8 cellular contexts compared by ENCODE assay signal in genomic region chr18:267380-267687, GRCh38. TPM values are rescaled to one million over a fixed set of nuclear protein-coding genes. Genes with fewer than 3 reads are reported as not detected.
A peak's percentile ranks its signal among the peaks of the same experiment; 100 is the strongest.
DNase-seq lines count a peak whose midpoint lies in the region; FAIRE-seq and TF ChIP-seq lines count a peak whose summit lies in the region.

No MANE protein-coding gene starts in this region.

- H3K27me3 ChIP-seq in H7 (ENCODE audit: control insufficient read depth, insufficient read depth, low read length): no peaks in the 10 kb centered on the region
- no peaks in the 10 kb centered on the region for H3K27me3 ChIP-seq in endothelial cell of umbilical vein (ENCODE audit: control insufficient read depth in 2 of 2, insufficient read depth in 2 of 2, low read length in 2 of 2)
- H3K27me3 ChIP-seq in osteoblast (ENCODE audit: insufficient read depth, low read length): no peaks in the 10 kb centered on the region

- peak; percentile 89 for DNase-seq in DMS53 (lab: John Stamatoyannopoulos, UW)
- DNase-seq in H7: no peak
- peak; percentile 67 for DNase-seq in OCI-M1 (lab: John Stamatoyannopoulos, UW)
- DNase-seq in endothelial cell of umbilical vein (ENCODE audit: low read depth, low spot score): no peak
- DNase-seq in osteoblast (ENCODE audit: insufficient read length, low spot score, missing footprints): peak; percentile 68
- DNase-seq in epidermal melanocyte (ENCODE audit: insufficient read length, low spot score): no peak
- no peak for DNase-seq in inferior parietal cortex (ENCODE audit: extremely low spot score)
- no peak for DNase-seq in AG08396 (ENCODE audit: low spot score)

- H2AFZ ChIP-seq in endothelial cell of umbilical vein (ENCODE audit: low read depth, low read length) (peak overlapping the region; percentile 97), osteoblast (ENCODE audit: low read length) (peak overlapping the region; percentile 93)

- H3K9me3 ChIP-seq in endothelial cell of umbilical vein (replicated peaks; ENCODE audit: control insufficient read depth, insufficient read depth, low read length) (no peaks in the 10 kb centered on the region), osteoblast (ENCODE audit: low read depth, low read length) (no peaks in the 10 kb centered on the region)

- POLR2A ChIA-PET in endothelial cell of umbilical vein (lab: Charles Lee): interaction anchor here (1.0 to 1.5 kb wide), 3 partner anchors 15 to 349 kb away, joined by 3 to 4 read pairs (median 3); no protein-coding TSS in a partner anchor

- H3K4me3 ChIP-seq in H7 (ENCODE audit: insufficient read depth, low read depth, low read length) (peak overlapping the region; percentile 87), endothelial cell of umbilical vein (replicated peaks in 1 of 3; ENCODE audit: insufficient read depth in 1 of 3, low read depth in 1 of 3, low read length in 3 of 3) (peak overlapping the region; percentile 71 to 92 (median 83)), osteoblast (ENCODE audit: insufficient read depth, low read length) (peak overlapping the region; percentile 92)

- no TSS peak for BruUV-seq in endothelial cell of umbilical vein (replicated peaks; lab: Mats Ljungman, UMichigan)

- H3K27ac ChIP-seq in endothelial cell of umbilical vein (ENCODE audit: insufficient read depth, low read depth, low read length): peak overlapping the region; percentile 97
- peak overlapping the region; percentile 97 for H3K27ac ChIP-seq in osteoblast (ENCODE audit: low read depth, low read length)

- H4K20me1 ChIP-seq in endothelial cell of umbilical vein (replicated peaks; ENCODE audit: control insufficient read depth, extremely low read depth, insufficient read depth, low read length): no peaks in the 10 kb centered on the region
- no peaks in the 10 kb centered on the region for H4K20me1 ChIP-seq in osteoblast (ENCODE audit: insufficient read depth, low read length)

- H3K36me3 ChIP-seq in H7 (replicated peaks; ENCODE audit: control insufficient read depth, insufficient read depth, low read length) (peaks cover 2% of the 10 kb centered on the region; the same call in 1 of the 2 replicates), endothelial cell of umbilical vein (ENCODE audit: control insufficient read depth in 2 of 2, extremely low read depth in 1 of 2, insufficient read depth in 2 of 2, low read length in 2 of 2) (peaks cover 4 to 5% of the 10 kb centered on the region in 2 experiments), osteoblast (ENCODE audit: insufficient read depth, low read length) (peaks cover 17% of the 10 kb centered on the region)

- TF ChIP-seq POLR2A in endothelial cell of umbilical vein (IDR thresholded peaks at IDR 0.05; ENCODE audit: low read depth, low read length): no peak

- TF ChIP-seq CTCF in endothelial cell of umbilical vein (IDR thresholded peaks at IDR 0.05; ENCODE audit: extremely low read depth in 1 of 2, insufficient read depth in 1 of 2, low read depth in 1 of 2, low read length in 2 of 2) (no peak), osteoblast (IDR thresholded peaks at IDR 0.05; ENCODE audit: extremely low read depth, low read depth, low read length) (no peak)

- CTCF ChIA-PET in endothelial cell of umbilical vein (lab: Charles Lee): interaction anchor here (0.9 to 1.9 kb wide), 6 partner anchors 49 to 565 kb away, joined by 3 to 8 read pairs (median 4); partner anchors contain the start of genes ENOSF1 and TYMS

- intact Hi-C loops in endothelial cell of umbilical vein (cut with micrococcal nuclease): loop anchor here (5.0 kb wide), 1 partner anchor 250 kb away; no protein-coding TSS in a partner anchor

- no peak for FAIRE-seq in endothelial cell of umbilical vein (lab: Jason Lieb, UNC)

- peaks cover 21% of the 10 kb centered on the region for H3K79me2 ChIP-seq in endothelial cell of umbilical vein (ENCODE audit: control insufficient read depth, insufficient read depth, low read length)
- H3K79me2 ChIP-seq in osteoblast (ENCODE audit: insufficient read depth, low read length): peaks cover 25% of the 10 kb centered on the region

- H3K4me1 ChIP-seq in endothelial cell of umbilical vein (ENCODE audit: control insufficient read depth, extremely low read depth, insufficient read depth, low read length) (peaks cover 11% of the 10 kb centered on the region), osteoblast (ENCODE audit: insufficient read depth, low read length) (peaks cover 11% of the 10 kb centered on the region)

- H3K4me2 ChIP-seq in endothelial cell of umbilical vein (ENCODE audit: insufficient read depth, low read length) (peak overlapping the region; percentile 95), osteoblast (ENCODE audit: insufficient read depth, low read length) (peak overlapping the region; percentile 100)

- peak overlapping the region; percentile 99 for H3K9ac ChIP-seq in endothelial cell of umbilical vein (replicated peaks; ENCODE audit: extremely low read depth, insufficient read depth, low read length)

- H3K9me1 ChIP-seq in endothelial cell of umbilical vein (replicated peaks; ENCODE audit: control insufficient read depth, extremely low read depth, insufficient read depth, low read length): no peaks in the 10 kb centered on the region

- dilution Hi-C loops in endothelial cell of umbilical vein (cut with MboI; ENCODE audit: extremely low pct_ligation_motif_present, low sequenced_read_pairs): no loop called here

TF ChIP-seq in endothelial cell of umbilical vein, 7 proteins besides CTCF, POLR2A, EP300 and RAD21:
- TF ChIP-seq JUN (IDR thresholded peaks at IDR 0.05; ENCODE audit: borderline replicate concordance, insufficient read depth, insufficient read length, low read depth) (no peak), MAX (IDR thresholded peaks at IDR 0.05; ENCODE audit: insufficient read depth, insufficient read length) (no peak), POLR2AphosphoS5 (IDR thresholded peaks at IDR 0.05; ENCODE audit: insufficient read depth, low read depth, low read length) (no peak), EZH2 (IDR thresholded peaks at IDR 0.05; ENCODE audit: borderline replicate concordance, low read depth, low read length, severe bottlenecking) (no peak), MYC (IDR thresholded peaks at IDR 0.05; ENCODE audit: low read depth, low read length) (no peak)

RNA-seq across cellular contexts. Expression of gene THOC1, which starts 0.5 kb away (rescaled TPM):
- 53.6 and 76.6 TPM in 2 replicates for total RNA-seq in H7 (2014; rRNA removed; shearing (Covaris generic))
- 43.5 and 50.5 TPM in 2 replicates for total RNA-seq in endothelial cell of umbilical vein
- 8.8 and 12.0 TPM in 2 replicates for polyA plus RNA-seq in endothelial cell of umbilical vein
- 13.9 and 14.3 TPM in 2 replicates for polyA plus RNA-seq in endothelial cell of umbilical vein (2011; cell fraction: cytosol; rRNA removed)
- polyA plus RNA-seq in endothelial cell of umbilical vein (2011; cell fraction: nucleus; rRNA removed): 90.8 and 133 TPM in 2 replicates
- 24.4 and 39.3 TPM in 2 replicates for polyA plus RNA-seq in endothelial cell of umbilical vein (2012)
- polyA minus RNA-seq in endothelial cell of umbilical vein: 27.7 and 34.7 TPM in 2 replicates
- 16.6 TPM for polyA minus RNA-seq in endothelial cell of umbilical vein (2011; cell fraction: cytosol; rRNA and poly(A)+ RNA removed)
- polyA minus RNA-seq in endothelial cell of umbilical vein (2011; cell fraction: nucleus; rRNA and poly(A)+ RNA removed): 86.4 and 117 TPM in 2 replicates
- 43.1 and 52.5 TPM in 2 replicates for total RNA-seq in osteoblast

Comparison
In these comparisons a context has a peak if more than half of its experiments do, and no peak if none do; other contexts are left out.
1. DNase-seq: peak in DMS53 (single experiment), OCI-M1 (single experiment) and osteoblast (single experiment); none in H7 (single experiment), endothelial cell of umbilical vein (single experiment), epidermal melanocyte (single experiment), inferior parietal cortex (single experiment) and AG08396 (single experiment).
2. Peak in every context shown above with its lines, with median percentiles within 50 percentile points of each other: H3K4me3 ChIP-seq.